8 cellular contexts compared by ENCODE assay signal in the genomic region with DNA sequence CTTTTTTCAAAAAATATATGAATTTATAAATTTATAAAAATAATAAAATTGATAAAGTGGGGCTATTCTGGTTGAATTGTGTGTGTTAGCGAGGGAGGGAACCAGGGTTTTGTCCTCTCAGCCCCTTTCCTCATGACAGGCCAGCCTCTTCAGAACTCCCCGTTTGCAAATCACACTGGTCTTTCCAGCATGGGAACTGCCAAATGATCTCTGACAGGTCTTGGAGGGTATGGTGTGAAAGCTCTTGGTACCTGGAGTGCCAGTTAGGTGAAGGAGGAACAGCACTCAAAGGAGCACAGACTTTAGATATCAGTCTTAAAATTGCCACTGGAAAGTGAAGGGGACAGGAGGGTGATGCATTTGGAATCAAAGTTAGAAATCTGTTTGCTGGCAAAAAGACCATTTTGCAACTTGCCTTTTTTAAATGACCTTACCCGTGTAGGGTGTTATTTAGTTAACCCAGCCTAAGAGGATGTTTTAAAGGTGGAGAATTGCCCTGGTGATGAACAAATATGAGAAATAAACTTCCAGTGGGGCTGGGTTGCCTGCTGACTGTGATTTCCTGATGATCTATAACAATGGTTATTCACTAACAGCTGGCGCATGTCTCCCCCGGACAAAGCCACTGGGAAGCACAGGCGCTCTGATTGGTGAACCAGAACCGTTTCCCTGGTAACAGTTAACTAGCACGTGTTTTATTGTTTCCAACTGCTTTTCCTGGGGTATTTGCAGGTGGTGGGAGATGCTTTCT.
A peak's percentile ranks its signal among the peaks of the same experiment; 100 is the strongest.
DNase-seq lines count a peak whose midpoint lies in the region; ATAC-seq and TF ChIP-seq lines count a peak whose summit lies in the region.

No MANE protein-coding gene starts in this region.

- H3K27ac ChIP-seq in iPS-18a (ENCODE audit: low read length) = peak overlapping the region; percentile 13
- no peak overlapping the region for H3K27ac ChIP-seq in tibial nerve

- no peak overlapping the region for H3K4me3 ChIP-seq in AG04449 (ENCODE audit: low read depth, low read length)
- peak overlapping the region; percentile 17 for H3K4me3 ChIP-seq in iPS-18a (ENCODE audit: low read length)
- no peak overlapping the region for H3K4me3 ChIP-seq in tibial nerve

- no peak for ATAC-seq in GM18907 (IDR thresholded peaks at IDR 0.05; ENCODE audit: unreplicated experiment)
- no peak for ATAC-seq in HG03432 (IDR thresholded peaks at IDR 0.05; ENCODE audit: unreplicated experiment)

- POLR2A ChIA-PET in AG04449 (lab: Yijun Ruan, JAX) = no interaction called here

- no peak for TF ChIP-seq POLR2A in tibial nerve (IDR thresholded peaks at IDR 0.05)

- H3K36me3 ChIP-seq in iPS-18a (ENCODE audit: control insufficient read depth, low read depth, low read length) = no peaks in the 10 kb centered on the region
- no peaks in the 10 kb centered on the region for H3K36me3 ChIP-seq in tibial nerve

- DNase-seq in AG04449 (ENCODE audit: low read depth, low spot score) (peak; percentile 29), NCI-H1417 (lab: John Stamatoyannopoulos, UW) (peak; percentile 90 to 98 (median 90)), amygdala (lab: John Stamatoyannopoulos, UW) (peak in 51 of 56 donors; percentile 0 to 84 (median 46)), tibial nerve (ENCODE audit: low spot score in 2 of 2) (peak; percentile 23 to 55), T1000 (lab: John Stamatoyannopoulos, UW) (no peak)

- TF ChIP-seq CTCF in AG04449 (IDR thresholded peaks at IDR 0.05; ENCODE audit: insufficient read depth, low read length, missing control alignments) (no peak), tibial nerve (IDR thresholded peaks at IDR 0.05) (no peak)

- CTCF ChIA-PET in AG04449 (lab: Yijun Ruan, JAX) = interaction anchor here (0.6 to 8.9 kb wide), 12 partner anchors 12 to 289 kb away, joined by 3 to 156 read pairs (median 4); no protein-coding TSS in a partner anchor

- no peaks in the 10 kb centered on the region for H3K27me3 ChIP-seq in iPS-18a (ENCODE audit: control insufficient read depth, insufficient read depth, low read length)
- H3K27me3 ChIP-seq in tibial nerve = no peaks in the 10 kb centered on the region

- H3K9me3 ChIP-seq in iPS-18a (ENCODE audit: control insufficient read depth, low read depth, low read length) (no peaks in the 10 kb centered on the region), tibial nerve (no peaks in the 10 kb centered on the region)

- TF ChIP-seq EP300 in tibial nerve (IDR thresholded peaks at IDR 0.05) = no peak

- H3K4me1 ChIP-seq in iPS-18a (ENCODE audit: control insufficient read depth, low read depth, low read length) = peaks cover 9% of the 10 kb centered on the region
- H3K4me1 ChIP-seq in tibial nerve = peaks cover 0 to 12% (median 6%) of the 10 kb centered on the region in 4 donors

- WGBS in tibial nerve, 2 donors = 21 to 24% methylated on average over 8 of the region's 8 CpGs

- H3K9ac ChIP-seq in iPS-18a (ENCODE audit: low read length) = peak overlapping the region; percentile 54
